Comparison of ENCODE assay signal across 1 cellular context in genomic region chr3:50154476-50154839, GRCh38.
TF ChIP-seq lines count a peak whose summit lies in the region.

No MANE protein-coding gene starts in this region.

TF ChIP-seq in HepG2, 621 proteins besides CTCF, POLR2A, EP300 and RAD21 (continues in another document):
- TF ChIP-seq ZNF598 (CRISPR knock-in tag; IDR thresholded peaks at IDR 0.05; ENCODE audit: borderline replicate concordance) (no peak), SIN3B (IDR thresholded peaks at IDR 0.05; ENCODE audit: low read length) (no peak), HMGXB4 (CRISPR knock-in tag; IDR thresholded peaks at IDR 0.05; ENCODE audit: borderline replicate concordance in 1 of 2, low read depth in 1 of 2) (peak in 1 of 2 experiments; percentile 41; a peak in 2 of 4 replicates), ZNF703 (CRISPR knock-in tag; IDR thresholded peaks at IDR 0.05; ENCODE audit: borderline replicate concordance) (no peak), ZNF101 (CRISPR knock-in tag; IDR thresholded peaks at IDR 0.05; ENCODE audit: borderline replicate concordance, low read depth) (no peak), THYN1 (CRISPR knock-in tag; IDR thresholded peaks at IDR 0.05; ENCODE audit: borderline replicate concordance, low read depth) (no peak), ZSCAN5A (CRISPR knock-in tag; IDR thresholded peaks at IDR 0.05; ENCODE audit: borderline replicate concordance) (no peak), ZNF878 (CRISPR knock-in tag; IDR thresholded peaks at IDR 0.05) (no peak), ZBTB7A (CRISPR knock-in tag; IDR thresholded peaks at IDR 0.05) (0 out of 2 replicates have a peak, but pooled peaks have one; percentile 21), ARNTL (CRISPR knock-in tag; IDR thresholded peaks at IDR 0.05) (no peak), GATA4 (IDR thresholded peaks at IDR 0.05; ENCODE audit: borderline replicate concordance, low read depth) (no peak), ISL2 (CRISPR knock-in tag; IDR thresholded peaks at IDR 0.05) (0 out of 2 replicates have a peak, but pooled peaks have one; percentile 21), ZNF552 (CRISPR knock-in tag; IDR thresholded peaks at IDR 0.05; ENCODE audit: borderline replicate concordance) (no peak), ZNF292 (CRISPR knock-in tag; IDR thresholded peaks at IDR 0.05; ENCODE audit: borderline replicate concordance, low read depth) (no peak), ZNF225 (CRISPR knock-in tag; IDR thresholded peaks at IDR 0.05) (peak; percentile 19; the same call in 1 of the 2 replicates), TEAD3 (CRISPR knock-in tag; optimal IDR thresholded peaks at IDR 0.05; ENCODE audit: borderline replicate concordance) (no peak), POGZ (CRISPR knock-in tag; IDR thresholded peaks at IDR 0.05) (no peak), ISX (CRISPR knock-in tag; conservative IDR thresholded peaks at IDR 0.05) (no peak), JDP2 (CRISPR knock-in tag; IDR thresholded peaks at IDR 0.05; ENCODE audit: borderline replicate concordance) (no peak), ZNF350 (CRISPR knock-in tag; IDR thresholded peaks at IDR 0.05; ENCODE audit: borderline replicate concordance, low read depth) (0 out of 2 replicates have a peak, but pooled peaks have one; percentile 38), ZBTB10 (CRISPR knock-in tag; IDR thresholded peaks at IDR 0.05; ENCODE audit: borderline replicate concordance) (no peak), BRCA1 (CRISPR knock-in tag; IDR thresholded peaks at IDR 0.05) (no peak), ZNF777 (CRISPR knock-in tag; IDR thresholded peaks at IDR 0.05) (peak; percentile 54; the same call in 1 of the 2 replicates), KDM4B (CRISPR knock-in tag; IDR thresholded peaks at IDR 0.05) (no peak), ZBTB3 (CRISPR knock-in tag; IDR thresholded peaks at IDR 0.05; ENCODE audit: borderline replicate concordance, low read depth) (no peak), STAG1 (CRISPR knock-in tag; IDR thresholded peaks at IDR 0.05) (peak; percentile 80), ZFP91 (CRISPR knock-in tag; IDR thresholded peaks at IDR 0.05; ENCODE audit: borderline replicate concordance) (peak; percentile 59; the same call in 1 of the 2 replicates), ZNF331 (CRISPR knock-in tag; IDR thresholded peaks at IDR 0.05) (no peak), NRL (CRISPR knock-in tag; IDR thresholded peaks at IDR 0.05; ENCODE audit: borderline replicate concordance) (peak; percentile 76; the same call in 1 of the 2 replicates), AHR (CRISPR knock-in tag; IDR thresholded peaks at IDR 0.05) (no peak), GPBP1L1 (CRISPR knock-in tag; IDR thresholded peaks at IDR 0.05) (no peak), ZNF446 (CRISPR knock-in tag; IDR thresholded peaks at IDR 0.05) (no peak), CEBPB (IDR thresholded peaks at IDR 0.05; ENCODE audit: borderline replicate concordance, low read depth, low read length) (no peak), ZNF780A (CRISPR knock-in tag; IDR thresholded peaks at IDR 0.05) (no peak), ZEB1 (IDR thresholded peaks at IDR 0.05; ENCODE audit: insufficient replicate concordance, low read depth) (peak; percentile 28), ZNF670 (CRISPR knock-in tag; IDR thresholded peaks at IDR 0.05; ENCODE audit: borderline replicate concordance) (no peak), LCORL (IDR thresholded peaks at IDR 0.05) (no peak), LCORL (CRISPR knock-in tag; IDR thresholded peaks at IDR 0.05) (peak; percentile 62; the same call in 1 of the 2 replicates), ZNF747 (CRISPR knock-in tag; IDR thresholded peaks at IDR 0.05; ENCODE audit: borderline replicate concordance) (no peak), SMAD1 (CRISPR knock-in tag; IDR thresholded peaks at IDR 0.05; ENCODE audit: borderline replicate concordance, low read depth) (0 out of 2 replicates have a peak, but pooled peaks have one; percentile 32), ATF1 (CRISPR knock-in tag; IDR thresholded peaks at IDR 0.05) (no peak), NFRKB (IDR thresholded peaks at IDR 0.05) (no peak), TSC22D2 (CRISPR knock-in tag; IDR thresholded peaks at IDR 0.05; ENCODE audit: borderline replicate concordance) (no peak), AGO1 (IDR thresholded peaks at IDR 0.05; ENCODE audit: low read depth, low read length, poor library complexity, severe bottlenecking) (no peak), HDAC1 (CRISPR knock-in tag; IDR thresholded peaks at IDR 0.05) (0 out of 2 replicates have a peak, but pooled peaks have one; percentile 5), SMYD3 (CRISPR knock-in tag; IDR thresholded peaks at IDR 0.05) (no peak), NR1H2 (CRISPR knock-in tag; IDR thresholded peaks at IDR 0.05; ENCODE audit: borderline replicate concordance, low read depth) (no peak), KDM2A (CRISPR knock-in tag; IDR thresholded peaks at IDR 0.05; ENCODE audit: borderline replicate concordance, low read depth) (peak; percentile 30; the same call in 1 of the 2 replicates), SIN3A (IDR thresholded peaks at IDR 0.05; ENCODE audit: borderline replicate concordance, low read depth, low read length) (no peak), ZNF501 (CRISPR knock-in tag; IDR thresholded peaks at IDR 0.05) (no peak)
- TF ChIP-seq, protein P1, sequence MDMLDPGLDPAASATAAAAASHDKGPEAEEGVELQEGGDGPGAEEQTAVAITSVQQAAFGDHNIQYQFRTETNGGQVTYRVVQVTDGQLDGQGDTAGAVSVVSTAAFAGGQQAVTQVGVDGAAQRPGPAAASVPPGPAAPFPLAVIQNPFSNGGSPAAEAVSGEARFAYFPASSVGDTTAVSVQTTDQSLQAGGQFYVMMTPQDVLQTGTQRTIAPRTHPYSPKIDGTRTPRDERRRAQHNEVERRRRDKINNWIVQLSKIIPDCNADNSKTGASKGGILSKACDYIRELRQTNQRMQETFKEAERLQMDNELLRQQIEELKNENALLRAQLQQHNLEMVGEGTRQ (IDR thresholded peaks at IDR 0.05; ENCODE audit: low read depth, low read length) = no peak
- TF ChIP-seq, protein P1 (CRISPR knock-in tag; IDR thresholded peaks at IDR 0.05; ENCODE audit: borderline replicate concordance) = no peak
- TF ChIP-seq, protein P2, sequence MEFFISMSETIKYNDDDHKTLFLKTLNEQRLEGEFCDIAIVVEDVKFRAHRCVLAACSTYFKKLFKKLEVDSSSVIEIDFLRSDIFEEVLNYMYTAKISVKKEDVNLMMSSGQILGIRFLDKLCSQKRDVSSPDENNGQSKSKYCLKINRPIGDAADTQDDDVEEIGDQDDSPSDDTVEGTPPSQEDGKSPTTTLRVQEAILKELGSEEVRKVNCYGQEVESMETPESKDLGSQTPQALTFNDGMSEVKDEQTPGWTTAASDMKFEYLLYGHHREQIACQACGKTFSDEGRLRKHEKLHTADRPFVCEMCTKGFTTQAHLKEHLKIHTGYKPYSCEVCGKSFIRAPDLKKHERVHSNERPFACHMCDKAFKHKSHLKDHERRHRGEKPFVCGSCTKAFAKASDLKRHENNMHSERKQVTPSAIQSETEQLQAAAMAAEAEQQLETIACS (CRISPR knock-in tag; IDR thresholded peaks at IDR 0.05) = no peak
- TF ChIP-seq, protein P3, sequence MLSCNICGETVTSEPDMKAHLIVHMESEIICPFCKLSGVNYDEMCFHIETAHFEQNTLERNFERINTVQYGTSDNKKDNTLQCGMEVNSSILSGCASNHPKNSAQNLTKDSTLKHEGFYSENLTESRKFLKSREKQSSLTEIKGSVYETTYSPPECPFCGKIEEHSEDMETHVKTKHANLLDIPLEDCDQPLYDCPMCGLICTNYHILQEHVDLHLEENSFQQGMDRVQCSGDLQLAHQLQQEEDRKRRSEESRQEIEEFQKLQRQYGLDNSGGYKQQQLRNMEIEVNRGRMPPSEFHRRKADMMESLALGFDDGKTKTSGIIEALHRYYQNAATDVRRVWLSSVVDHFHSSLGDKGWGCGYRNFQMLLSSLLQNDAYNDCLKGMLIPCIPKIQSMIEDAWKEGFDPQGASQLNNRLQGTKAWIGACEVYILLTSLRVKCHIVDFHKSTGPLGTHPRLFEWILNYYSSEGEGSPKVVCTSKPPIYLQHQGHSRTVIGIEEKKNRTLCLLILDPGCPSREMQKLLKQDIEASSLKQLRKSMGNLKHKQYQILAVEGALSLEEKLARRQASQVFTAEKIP (CRISPR knock-in tag; IDR thresholded peaks at IDR 0.05; ENCODE audit: borderline replicate concordance) = no peak
